9 cellular contexts compared by ENCODE assay signal in the genomic region with DNA sequence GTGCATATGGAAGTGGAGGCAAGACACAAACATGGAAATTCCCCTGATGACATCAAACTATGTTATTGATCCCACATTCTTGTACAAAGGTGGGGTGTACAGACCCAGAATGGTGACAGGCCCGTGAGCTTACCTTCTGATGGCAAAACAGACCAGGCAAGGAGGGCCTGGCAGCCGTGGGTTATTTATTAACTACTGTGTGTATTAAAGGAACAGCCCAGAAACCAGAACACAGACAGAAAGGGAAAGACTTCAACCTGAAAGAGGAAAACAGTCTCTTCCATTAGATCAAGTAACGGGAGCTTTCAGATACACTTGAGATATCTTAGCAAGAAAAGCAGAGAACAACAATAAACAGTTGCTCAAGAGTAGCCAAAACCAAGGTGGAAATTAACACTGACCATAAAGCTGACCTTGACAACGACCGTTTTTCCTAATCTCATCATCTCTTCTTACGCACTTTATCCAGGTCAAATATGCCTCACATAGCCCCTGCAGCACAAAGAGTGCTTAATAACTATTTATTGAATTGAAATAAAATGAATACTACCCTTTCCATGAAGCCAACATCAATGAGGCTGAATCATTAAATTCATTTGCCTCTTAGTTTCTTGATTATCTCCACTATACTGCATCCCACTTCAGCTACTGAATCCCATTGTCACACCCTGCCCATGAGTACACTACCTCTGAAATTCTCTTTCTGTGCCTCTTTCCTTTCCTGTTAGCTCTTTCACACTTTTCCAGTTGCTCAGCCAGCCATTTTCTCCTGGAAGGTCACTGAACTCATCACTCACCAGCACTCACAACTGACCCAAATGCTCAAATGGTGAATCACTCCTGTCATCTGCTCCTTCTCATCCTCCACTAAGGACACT.
DNase-seq lines count a peak whose midpoint lies in the region; ATAC-seq, FAIRE-seq and TF ChIP-seq lines count a peak whose summit lies in the region.
"Had no signal": no experiment of that assay in that cellular context is flagged by ENCODE, and none has a peak within 500 bp of the region (broad histone marks: within the 10 kb centered on the region; RNA-seq: fewer than 3 reads in every experiment).

No MANE protein-coding gene starts in this region.

- H3K4me3 ChIP-seq in HEK293 (ENCODE audit: low read depth, low read length) (no peak overlapping the region), transverse colon (no peak overlapping the region)
- H3K4me3 ChIP-seq: uterus had no signal

- no peaks in the 10 kb centered on the region for H3K27me3 ChIP-seq in transverse colon
- H3K27me3 ChIP-seq: uterus had no signal

- no peak for TF ChIP-seq EP300 in transverse colon (IDR thresholded peaks at IDR 0.05; ENCODE audit: low read depth)

- H3K27ac Mint-ChIP-seq in activated CD8-positive, alpha-beta T cell treated with anti-CD3 and anti-CD28 coated beads, Interleukin-2, amount 10 ng/mL, durations not matched to agents 7 days and 5 days = no peak overlapping the region

- no peaks in the 10 kb centered on the region for H3K36me3 Mint-ChIP-seq in activated CD8-positive, alpha-beta T cell treated with anti-CD3 and anti-CD28 coated beads, Interleukin-2, amount 10 ng/mL, durations not matched to agents 7 days and 5 days (ENCODE audit: low read depth)

- H3K4me1 Mint-ChIP-seq in activated CD8-positive, alpha-beta T cell treated with anti-CD3 and anti-CD28 coated beads, Interleukin-2, amount 10 ng/mL, durations not matched to agents 7 days and 5 days (ENCODE audit: low read depth) = no peaks in the 10 kb centered on the region

- H3K9me3 ChIP-seq in HEK293 (ENCODE audit: control insufficient read depth, insufficient read depth, low read depth, low read length) = no peaks in the 10 kb centered on the region
- no peaks in the 10 kb centered on the region for H3K9me3 ChIP-seq in transverse colon
- H3K9me3 ChIP-seq: uterus had no signal

- TF ChIP-seq CTCF in HEK293 (tag by site-specific recombination; IDR thresholded peaks at IDR 0.05) (no peak), transverse colon (IDR thresholded peaks at IDR 0.05) (no peak)

- POLR2A ChIA-PET in HEK293 (lab: Yijun Ruan, JAX) = no interaction called here
- POLR2A ChIA-PET in activated CD8-positive, alpha-beta T cell treated with anti-CD3 and anti-CD28 coated beads, Interleukin-2, amount 10 ng/mL, durations not matched to agents 7 days and 5 days (lab: Charles Lee) = no interaction called here

- H3K27ac ChIP-seq in HEK293 (ENCODE audit: extremely low read depth, low read depth, low read length) (no peak overlapping the region), transverse colon (no peak overlapping the region)
- H3K27ac ChIP-seq: uterus had no signal

- CTCF ChIA-PET in HEK293 (lab: Yijun Ruan, JAX) = interaction anchor here (0.6 to 3.2 kb wide), 7 partner anchors 13 to 515 kb away, joined by 3 to 14 read pairs (median 6); no protein-coding TSS in a partner anchor
- CTCF ChIA-PET in activated CD8-positive, alpha-beta T cell treated with anti-CD3 and anti-CD28 coated beads, Interleukin-2, amount 10 ng/mL, durations not matched to agents 7 days and 5 days (lab: Charles Lee) = no interaction called here

- intact Hi-C loops in transverse colon (cut with DNase I; ENCODE audit: low total_unique reads) = no loop called here

- no peak for ATAC-seq in activated CD8-positive, alpha-beta T cell treated with anti-CD3 and anti-CD28 coated beads, Interleukin-2, amount 10 ng/mL, durations not matched to agents 7 days and 5 days
- no peak for ATAC-seq in GM21619 (IDR thresholded peaks at IDR 0.05; ENCODE audit: unreplicated experiment)

- no peak for FAIRE-seq in frontal cortex (lab: Jason Lieb, UNC)

- H3K4me1 ChIP-seq in HEK293 (ENCODE audit: control insufficient read depth, insufficient read depth, low read length) = no peaks in the 10 kb centered on the region; the same call in 1 of the 2 replicates
- H3K4me1 ChIP-seq in transverse colon = peaks cover 0 to 5% (median 1%) of the 10 kb centered on the region in 4 donors
- H3K4me1 ChIP-seq: uterus had no signal

- H3K36me3 ChIP-seq in HEK293 (ENCODE audit: control insufficient read depth in 2 of 2, insufficient read depth in 1 of 2, low read length in 2 of 2) (no peaks in the 10 kb centered on the region), transverse colon (no peaks in the 10 kb centered on the region)
- H3K36me3 ChIP-seq: uterus had no signal

- peak; percentile 79 for DNase-seq in astrocyte of the hippocampus (ENCODE audit: low read depth, low spot score)
- DNase-seq in iPS-NIHi7 (ENCODE audit: extremely low spot score) = peak; percentile 37
- peak; percentile 15 for DNase-seq in transverse colon
- DNase-seq in activated CD8-positive, alpha-beta T cell treated with anti-CD3 and anti-CD28 coated beads, Interleukin-2, amount 10 ng/mL, durations not matched to agents 7 days and 5 days = no peak
- DNase-seq in frontal cortex (ENCODE audit: low spot score in 2 of 2) = no peak
- DNase-seq: KBM-7 had no signal

- no peak for TF ChIP-seq POLR2A in transverse colon (IDR thresholded peaks at IDR 0.05)

- no peaks in the 10 kb centered on the region for H3K9me3 Mint-ChIP-seq in activated CD8-positive, alpha-beta T cell treated with anti-CD3 and anti-CD28 coated beads, Interleukin-2, amount 10 ng/mL, durations not matched to agents 7 days and 5 days (ENCODE audit: insufficient read depth)

- H3K4me3 Mint-ChIP-seq in activated CD8-positive, alpha-beta T cell treated with anti-CD3 and anti-CD28 coated beads, Interleukin-2, amount 10 ng/mL, durations not matched to agents 7 days and 5 days = no peak overlapping the region

- peaks cover 5% of the 10 kb centered on the region for H3K27me3 Mint-ChIP-seq in activated CD8-positive, alpha-beta T cell treated with anti-CD3 and anti-CD28 coated beads, Interleukin-2, amount 10 ng/mL, durations not matched to agents 7 days and 5 days (ENCODE audit: low read depth)

- in situ Hi-C loops in transverse colon (cut with MboI; ENCODE audit: low pct_ligation_motif_present in 1 of 4, low pct_unique_long_range_greater_than_20kb in 1 of 4, low sequenced_read_pairs in 3 of 4) = no loop called here

- WGBS in transverse colon (ENCODE audit: low coverage in 1 of 2), 2 donors = 29 to 48% methylated on average over 4 to 6 of the region's 6 CpGs

TF ChIP-seq in HEK293, 187 proteins besides CTCF, POLR2A, EP300 and RAD21:
- TF ChIP-seq KLF16 (tag by site-specific recombination; IDR thresholded peaks at IDR 0.05) (no peak), ZNF292 (tag by site-specific recombination; IDR thresholded peaks at IDR 0.05; ENCODE audit: borderline replicate concordance, low read depth) (no peak), ZNF391 (tag by site-specific recombination; IDR thresholded peaks at IDR 0.05; ENCODE audit: borderline replicate concordance, low read depth) (no peak), ZBTB11 (tag by site-specific recombination; conservative IDR thresholded peaks at IDR 0.05; ENCODE audit: low read depth) (no peak), ZNF140 (tag by site-specific recombination; IDR thresholded peaks at IDR 0.05) (no peak), PRDM1 (tag by site-specific recombination; IDR thresholded peaks at IDR 0.05) (0 out of 2 replicates have a peak, but pooled peaks have one; percentile 25)
- TF ChIP-seq, protein P1, sequence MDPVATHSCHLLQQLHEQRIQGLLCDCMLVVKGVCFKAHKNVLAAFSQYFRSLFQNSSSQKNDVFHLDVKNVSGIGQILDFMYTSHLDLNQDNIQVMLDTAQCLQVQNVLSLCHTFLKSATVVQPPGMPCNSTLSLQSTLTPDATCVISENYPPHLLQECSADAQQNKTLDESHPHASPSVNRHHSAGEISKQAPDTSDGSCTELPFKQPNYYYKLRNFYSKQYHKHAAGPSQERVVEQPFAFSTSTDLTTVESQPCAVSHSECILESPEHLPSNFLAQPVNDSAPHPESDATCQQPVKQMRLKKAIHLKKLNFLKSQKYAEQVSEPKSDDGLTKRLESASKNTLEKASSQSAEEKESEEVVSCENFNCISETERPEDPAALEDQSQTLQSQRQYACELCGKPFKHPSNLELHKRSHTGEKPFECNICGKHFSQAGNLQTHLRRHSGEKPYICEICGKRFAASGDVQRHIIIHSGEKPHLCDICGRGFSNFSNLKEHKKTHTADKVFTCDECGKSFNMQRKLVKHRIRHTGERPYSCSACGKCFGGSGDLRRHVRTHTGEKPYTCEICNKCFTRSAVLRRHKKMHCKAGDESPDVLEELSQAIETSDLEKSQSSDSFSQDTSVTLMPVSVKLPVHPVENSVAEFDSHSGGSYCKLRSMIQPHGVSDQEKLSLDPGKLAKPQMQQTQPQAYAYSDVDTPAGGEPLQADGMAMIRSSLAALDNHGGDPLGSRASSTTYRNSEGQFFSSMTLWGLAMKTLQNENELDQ (tag by site-specific recombination; IDR thresholded peaks at IDR 0.05; ENCODE audit: low read depth) = peak; percentile 98

Comparison
In these comparisons a context has a peak if more than half of its experiments do, and no peak if none do; other contexts are left out.
1. DNase-seq: peak in astrocyte of the hippocampus (single experiment), iPS-NIHi7 (single experiment) and transverse colon (single experiment); none in activated CD8-positive, alpha-beta T cell treated with anti-CD3 and anti-CD28 coated beads, Interleukin-2, amount 10 ng/mL, durations not matched to agents 7 days and 5 days (single experiment) and frontal cortex (0 of 2).